8 cellular contexts compared by ENCODE assay signal in the genomic region with DNA sequence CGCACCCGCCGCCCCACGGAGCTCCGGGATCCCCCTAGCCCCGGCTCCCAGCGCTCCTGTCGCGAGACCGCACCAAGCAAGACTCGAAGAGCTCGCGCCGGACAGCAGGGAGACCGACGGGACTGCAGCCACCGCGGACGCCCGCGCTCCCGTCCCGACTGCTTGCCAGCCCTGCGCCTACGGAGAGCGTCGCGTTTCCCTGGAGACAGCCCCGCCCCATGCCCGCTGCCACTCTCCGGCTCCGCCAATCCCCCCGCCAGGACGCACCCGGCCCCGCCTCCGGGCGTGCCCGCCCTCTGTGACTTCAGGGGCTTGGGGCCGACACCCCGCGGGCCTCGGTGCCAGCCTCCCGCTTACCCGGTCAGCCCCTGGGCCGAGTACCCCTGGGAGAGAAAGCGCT. TPM values are rescaled to one million over a fixed set of nuclear protein-coding genes. Genes with fewer than 3 reads are reported as not detected.
DNase-seq lines count a peak whose midpoint lies in the region; ATAC-seq, FAIRE-seq and TF ChIP-seq lines count a peak whose summit lies in the region.

A gene with protein sequence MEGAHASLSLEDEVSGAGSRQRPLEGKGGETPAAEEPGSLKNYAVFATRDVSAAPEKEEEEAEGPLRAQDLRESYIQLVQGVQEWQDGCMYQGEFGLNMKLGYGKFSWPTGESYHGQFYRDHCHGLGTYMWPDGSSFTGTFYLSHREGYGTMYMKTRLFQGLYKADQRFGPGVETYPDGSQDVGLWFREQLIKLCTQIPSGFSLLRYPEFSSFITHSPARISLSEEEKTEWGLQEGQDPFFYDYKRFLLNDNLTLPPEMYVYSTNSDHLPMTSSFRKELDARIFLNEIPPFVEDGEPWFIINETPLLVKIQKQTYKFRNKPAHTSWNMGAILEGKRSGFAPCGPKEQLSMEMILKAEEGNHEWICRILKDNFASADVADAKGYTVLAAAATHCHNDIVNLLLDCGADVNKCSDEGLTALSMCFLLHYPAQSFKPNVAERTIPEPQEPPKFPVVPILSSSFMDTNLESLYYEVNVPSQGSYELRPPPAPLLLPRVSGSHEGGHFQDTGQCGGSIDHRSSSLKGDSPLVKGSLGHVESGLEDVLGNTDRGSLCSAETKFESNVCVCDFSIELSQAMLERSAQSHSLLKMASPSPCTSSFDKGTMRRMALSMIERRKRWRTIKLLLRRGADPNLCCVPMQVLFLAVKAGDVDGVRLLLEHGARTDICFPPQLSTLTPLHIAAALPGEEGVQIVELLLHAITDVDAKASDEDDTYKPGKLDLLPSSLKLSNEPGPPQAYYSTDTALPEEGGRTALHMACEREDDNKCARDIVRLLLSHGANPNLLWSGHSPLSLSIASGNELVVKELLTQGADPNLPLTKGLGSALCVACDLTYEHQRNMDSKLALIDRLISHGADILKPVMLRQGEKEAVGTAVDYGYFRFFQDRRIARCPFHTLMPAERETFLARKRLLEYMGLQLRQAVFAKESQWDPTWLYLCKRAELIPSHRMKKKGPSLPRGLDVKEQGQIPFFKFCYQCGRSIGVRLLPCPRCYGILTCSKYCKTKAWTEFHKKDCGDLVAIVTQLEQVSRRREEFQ (minus strand): TSS at position 181 of the 400 bp plus-strand sequence. CDS start 653 bp downstream, outside the sequence.

- H2AFZ ChIP-seq in Karpas-422 (ENCODE audit: low read length) (no peak within 1 kb of the TSS), endothelial cell of umbilical vein (ENCODE audit: low read depth, low read length) (peak within 1 kb of the TSS; percentile 50)

- TF ChIP-seq POLR2A in endothelial cell of umbilical vein (IDR thresholded peaks at IDR 0.05; ENCODE audit: low read depth, low read length): no peak

- H3K4me3 ChIP-seq in Karpas-422 (ENCODE audit: low read length) (0 out of 2 replicates have a peak within 1 kb of the TSS, but pooled peaks have one; percentile 83), endothelial cell of umbilical vein (replicated peaks in 1 of 3; ENCODE audit: insufficient read depth in 1 of 3, low read depth in 1 of 3, low read length in 3 of 3) (peak within 1 kb of the TSS in 2 of 3 experiments; percentile 10 to 39)

- no TSS peak for BruUV-seq in endothelial cell of umbilical vein (replicated peaks; lab: Mats Ljungman, UMichigan)

- no peaks in the 10 kb centered on the region for H3K27me3 ChIP-seq in Karpas-422 (ENCODE audit: low read length)
- no peaks in the 10 kb centered on the region for H3K27me3 ChIP-seq in endothelial cell of umbilical vein (ENCODE audit: control insufficient read depth in 2 of 2, insufficient read depth in 2 of 2, low read length in 2 of 2)

- peak within 1 kb of the TSS; percentile 44; the same call in 1 of the 2 replicates for H3K27ac ChIP-seq in Karpas-422 (ENCODE audit: low read length)
- H3K27ac ChIP-seq in endothelial cell of umbilical vein (ENCODE audit: insufficient read depth, low read depth, low read length): no peak within 1 kb of the TSS

- POLR2A ChIA-PET in activated CD8-positive, alpha-beta memory T cell treated with anti-CD3 and anti-CD28 coated beads for 36 hours (lab: Charles Lee): interaction anchor here (0.6 kb wide), 1 partner anchor 29 kb away, joined by 3 read pairs; the partner anchor contains the start of gene CAPN10
- POLR2A ChIA-PET in endothelial cell of umbilical vein (lab: Charles Lee): no interaction called here

- DNase-seq in ACHN: peak; percentile 74
- no peak for DNase-seq in Karpas-422
- peak; percentile 73 for DNase-seq in endothelial cell of umbilical vein (ENCODE audit: low read depth, low spot score)
- DNase-seq in mesenteric fat pad (ENCODE audit: low spot score): peak; percentile 91
- DNase-seq in stimulated activated naive B cell treated with anti-CD40 and anti-IgM and Interleukin-4, amounts not matched to agents 10 μg/mL and 1 μg/mL and 100 μg/mL, for 72 hours: peak; percentile 49
- no peak for DNase-seq in NCI-H510A (lab: John Stamatoyannopoulos, UW)

- dilution Hi-C loops in endothelial cell of umbilical vein (cut with MboI; ENCODE audit: extremely low pct_ligation_motif_present, low sequenced_read_pairs): no loop called here

- peaks cover 89% of the 10 kb centered on the region for H3K79me2 ChIP-seq in Karpas-422 (ENCODE audit: low read length)
- peaks cover 13% of the 10 kb centered on the region for H3K79me2 ChIP-seq in endothelial cell of umbilical vein (ENCODE audit: control insufficient read depth, insufficient read depth, low read length)

- H3K9me3 ChIP-seq in Karpas-422 (ENCODE audit: low read length): no peaks in the 10 kb centered on the region
- no peaks in the 10 kb centered on the region for H3K9me3 ChIP-seq in endothelial cell of umbilical vein (replicated peaks; ENCODE audit: control insufficient read depth, insufficient read depth, low read length)

- intact Hi-C loops in endothelial cell of umbilical vein (cut with micrococcal nuclease): no loop called here

- CTCF ChIA-PET in activated CD8-positive, alpha-beta memory T cell treated with anti-CD3 and anti-CD28 coated beads for 36 hours (lab: Charles Lee): interaction anchor here (2.5 kb wide), 1 partner anchor 44 kb away, joined by 6 read pairs; no protein-coding TSS in a partner anchor
- CTCF ChIA-PET in endothelial cell of umbilical vein (lab: Charles Lee): interaction anchor here (1.6 to 4.3 kb wide), 4 partner anchors 8 to 44 kb away, joined by 4 to 22 read pairs (median 12); partner anchors contain the start of gene CAPN10

- peak within 1 kb of the TSS; percentile 98; the same call in 1 of the 2 replicates for H3K9ac ChIP-seq in Karpas-422 (ENCODE audit: low read length)
- H3K9ac ChIP-seq in endothelial cell of umbilical vein (replicated peaks; ENCODE audit: extremely low read depth, insufficient read depth, low read length): peak within 1 kb of the TSS; percentile 27

- H3K27ac Mint-ChIP-seq in stimulated activated naive B cell treated with anti-CD40 and anti-IgM and Interleukin-4, amounts not matched to agents 10 μg/mL and 1 μg/mL and 100 μg/mL, for 72 hours: peak within 1 kb of the TSS; percentile 37

- no peaks in the 10 kb centered on the region for H3K9me1 ChIP-seq in endothelial cell of umbilical vein (replicated peaks; ENCODE audit: control insufficient read depth, extremely low read depth, insufficient read depth, low read length)

- no peaks in the 10 kb centered on the region for H3K27me3 Mint-ChIP-seq in stimulated activated naive B cell treated with anti-CD40 and anti-IgM and Interleukin-4, amounts not matched to agents 10 μg/mL and 1 μg/mL and 100 μg/mL, for 72 hours

- ATAC-seq in stimulated activated naive B cell treated with anti-CD40 and anti-IgM and Interleukin-4, amounts not matched to agents 10 μg/mL and 1 μg/mL and 100 μg/mL, for 72 hours (replicated peaks): peak; percentile 14 to 21
- ATAC-seq in GM21723 (IDR thresholded peaks at IDR 0.05; ENCODE audit: unreplicated experiment): no peak

- in situ Hi-C loops in ACHN (cut with HindIII; ENCODE audit: low pct_ligation_motif_present, low pct_unique_long_range_greater_than_20kb, low sequenced_read_pairs): no loop called here

- H3K4me1 ChIP-seq in Karpas-422 (ENCODE audit: low read length) (peaks cover 27% of the 10 kb centered on the region), endothelial cell of umbilical vein (ENCODE audit: control insufficient read depth, extremely low read depth, insufficient read depth, low read length) (peaks cover 34% of the 10 kb centered on the region)

- H4K20me1 ChIP-seq in Karpas-422 (ENCODE audit: insufficient read depth, low read depth, low read length) (no peaks in the 10 kb centered on the region), endothelial cell of umbilical vein (replicated peaks; ENCODE audit: control insufficient read depth, extremely low read depth, insufficient read depth, low read length) (no peaks in the 10 kb centered on the region)

- H3K36me3 ChIP-seq in Karpas-422 (ENCODE audit: insufficient read depth, low read length) (peaks cover 41% of the 10 kb centered on the region), endothelial cell of umbilical vein (ENCODE audit: control insufficient read depth in 2 of 2, extremely low read depth in 1 of 2, insufficient read depth in 2 of 2, low read length in 2 of 2) (peaks cover 0 to 2% of the 10 kb centered on the region in 2 experiments)

- H3K36me3 Mint-ChIP-seq in stimulated activated naive B cell treated with anti-CD40 and anti-IgM and Interleukin-4, amounts not matched to agents 10 μg/mL and 1 μg/mL and 100 μg/mL, for 72 hours: peaks cover 29 to 50% of the 10 kb centered on the region in 2 donors

- no peak for TF ChIP-seq CTCF in endothelial cell of umbilical vein (IDR thresholded peaks at IDR 0.05; ENCODE audit: extremely low read depth in 1 of 2, insufficient read depth in 1 of 2, low read depth in 1 of 2, low read length in 2 of 2)

- FAIRE-seq in endothelial cell of umbilical vein (lab: Jason Lieb, UNC): peak; percentile 68

- H3K4me3 Mint-ChIP-seq in stimulated activated naive B cell treated with anti-CD40 and anti-IgM and Interleukin-4, amounts not matched to agents 10 μg/mL and 1 μg/mL and 100 μg/mL, for 72 hours: peak within 1 kb of the TSS; percentile 76 to 84

- H3K9me2 ChIP-seq in Karpas-422 (replicated peaks; ENCODE audit: insufficient read depth, low read length): no peaks in the 10 kb centered on the region

- H3K9me3 Mint-ChIP-seq in stimulated activated naive B cell treated with anti-CD40 and anti-IgM and Interleukin-4, amounts not matched to agents 10 μg/mL and 1 μg/mL and 100 μg/mL, for 72 hours: no peaks in the 10 kb centered on the region

- peak within 1 kb of the TSS; percentile 90 for H3K4me2 ChIP-seq in Karpas-422 (ENCODE audit: low read depth, low read length, poor library complexity, severe bottlenecking)
- H3K4me2 ChIP-seq in endothelial cell of umbilical vein (ENCODE audit: insufficient read depth, low read length): peak within 1 kb of the TSS; percentile 63

- peaks cover 35 to 40% of the 10 kb centered on the region in 2 donors for H3K4me1 Mint-ChIP-seq in stimulated activated naive B cell treated with anti-CD40 and anti-IgM and Interleukin-4, amounts not matched to agents 10 μg/mL and 1 μg/mL and 100 μg/mL, for 72 hours

TF ChIP-seq in endothelial cell of umbilical vein, 7 proteins besides CTCF, POLR2A, EP300 and RAD21 (continues in another document):
- no peak for TF ChIP-seq FOS (IDR thresholded peaks at IDR 0.05; ENCODE audit: borderline replicate concordance, insufficient read depth, low read length)

RNA-seq across cellular contexts. Expression of the gene that starts here (rescaled TPM):
- total RNA-seq in Karpas-422 (2014; rRNA removed; shearing (Covaris generic); ENCODE audit: low replicate concordance): 25.7 and 30.8 TPM in 2 replicates
- total RNA-seq in activated CD8-positive, alpha-beta memory T cell treated with anti-CD3 and anti-CD28 coated beads for 36 hours: 10 to 100 TPM; 21.1 to 23.0 TPM
- total RNA-seq in endothelial cell of umbilical vein (12.2 and 16.0 TPM in 2 replicates), mesenteric fat pad (11.4 TPM)
- 7.7 and 9.0 TPM in 2 replicates for polyA plus RNA-seq in endothelial cell of umbilical vein
- 3.4 and 5.0 TPM in 2 replicates for polyA plus RNA-seq in endothelial cell of umbilical vein (2011; cell fraction: cytosol; rRNA removed)
- 19.7 and 27.1 TPM in 2 replicates for polyA plus RNA-seq in endothelial cell of umbilical vein (2011; cell fraction: nucleus; rRNA removed)
- polyA plus RNA-seq in endothelial cell of umbilical vein (2012): 7.6 and 8.0 TPM in 2 replicates
- 10.6 and 13.9 TPM in 2 replicates for polyA minus RNA-seq in endothelial cell of umbilical vein
- polyA minus RNA-seq in endothelial cell of umbilical vein (2011; cell fraction: cytosol; rRNA and poly(A)+ RNA removed): 9.9 TPM
- 25.4 and 27.0 TPM in 2 replicates for polyA minus RNA-seq in endothelial cell of umbilical vein (2011; cell fraction: nucleus; rRNA and poly(A)+ RNA removed)

Comparison
In these comparisons a context has a peak if more than half of its experiments do, and no peak if none do; other contexts are left out.
1. DNase-seq: peak in ACHN (single experiment), endothelial cell of umbilical vein (single experiment), mesenteric fat pad (single experiment) and stimulated activated naive B cell treated with anti-CD40 and anti-IgM and Interleukin-4, amounts not matched to agents 10 μg/mL and 1 μg/mL and 100 μg/mL, for 72 hours (single experiment); none in Karpas-422 (single experiment) and NCI-H510A (single experiment).